ENCODE assay signal across 4 cellular contexts in the genomic region with DNA sequence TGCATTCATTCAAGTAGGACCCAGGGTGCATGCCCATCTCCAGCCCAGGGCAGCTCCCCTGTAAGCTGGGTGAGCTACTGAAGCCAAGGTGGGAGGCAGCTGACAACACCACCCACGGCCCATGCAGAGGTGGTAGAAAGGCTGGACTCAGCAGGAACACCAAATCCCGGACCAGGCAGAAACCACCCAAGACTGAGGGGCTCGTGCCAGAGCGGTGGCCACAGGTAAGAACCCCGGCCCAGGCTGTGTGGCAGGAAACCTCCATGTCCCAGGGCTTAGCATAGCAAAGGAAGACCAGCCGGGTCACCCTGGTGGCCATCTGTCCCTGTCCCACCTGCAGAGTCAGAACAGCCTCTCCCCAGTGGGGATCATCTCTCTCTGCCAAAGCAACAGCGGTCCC. TPM values are rescaled to one million over a fixed set of nuclear protein-coding genes. Genes with fewer than 3 reads are reported as not detected.
"Had no signal": no experiment of that assay in that cellular context is flagged by ENCODE, and none has a peak within 500 bp of the region (broad histone marks: within the 10 kb centered on the region; RNA-seq: fewer than 3 reads in every experiment).

No MANE protein-coding gene starts in this region.

RNA-seq across cellular contexts. Expression of a gene that starts 11.9 kb away (rescaled TPM):
- total RNA-seq: GM23338, H1, HT1080 had no signal
- polyA plus RNA-seq: GM23338, IgD-negative memory B cell had no signal
